In genomic region chr3:184636774-184637316, GRCh38 we compare ENCODE assay signal across 9 cellular contexts.
DNase-seq lines count a peak whose midpoint lies in the region; ATAC-seq and TF ChIP-seq lines count a peak whose summit lies in the region.
"Had no signal": no experiment of that assay in that cellular context is flagged by ENCODE, and none has a peak within 500 bp of the region (broad histone marks: within the 10 kb centered on the region; RNA-seq: fewer than 3 reads in every experiment).

No MANE protein-coding gene starts in this region.

- POLR2A ChIA-PET in MCF 10A (lab: Yijun Ruan, JAX): interaction anchor here (0.8 to 3.8 kb wide), 5 partner anchors 15 to 128 kb away, joined by 3 to 11 read pairs (median 3); no protein-coding TSS in a partner anchor

- H3K27me3 ChIP-seq in SJSA1 (replicated peaks) (no peaks in the 10 kb centered on the region), trophoblast cell (ENCODE audit: insufficient read depth, low read length) (no peaks in the 10 kb centered on the region)

- no peaks in the 10 kb centered on the region for H3K9me3 Mint-ChIP-seq in MCF 10A (ENCODE audit: unreplicated experiment)

- no peak overlapping the region for H2AK5ac ChIP-seq in trophoblast cell (ENCODE audit: low read length)

- H2BK5ac ChIP-seq in trophoblast cell (ENCODE audit: low read depth, low read length, poor library complexity): no peak overlapping the region

- peak overlapping the region; percentile 7 for H2BK12ac ChIP-seq in trophoblast cell (ENCODE audit: low read length)

- H3K27ac ChIP-seq in SJSA1 (no peak overlapping the region), trophoblast cell (ENCODE audit: low read depth, low read length) (peak overlapping the region; percentile 42), caudate nucleus (ENCODE audit: low read depth, low read length) (no peak overlapping the region)

- TF ChIP-seq CTCF in MCF 10A (IDR thresholded peaks at IDR 0.05; ENCODE audit: unreplicated experiment): no peak

- H3K4me3 ChIP-seq in SJSA1 (no peak overlapping the region), trophoblast cell (ENCODE audit: low read depth, low read length) (no peak overlapping the region)

- H3K36me3 ChIP-seq in SJSA1 (no peaks in the 10 kb centered on the region), trophoblast cell (ENCODE audit: control insufficient read depth in 1 of 2, insufficient read depth in 2 of 2, low read length in 2 of 2) (no peaks in the 10 kb centered on the region)

- H3K79me2 ChIP-seq in trophoblast cell (ENCODE audit: control insufficient read depth, insufficient read depth, low read length, poor library complexity): no peaks in the 10 kb centered on the region

- CTCF ChIA-PET in MCF 10A (lab: Yijun Ruan, JAX): interaction anchor here (0.6 to 1.4 kb wide), 5 partner anchors 16 to 283 kb away, joined by 3 to 5 read pairs (median 4); no protein-coding TSS in a partner anchor

- H3K4me1 ChIP-seq in SJSA1 (replicated peaks) (peaks cover 15% of the 10 kb centered on the region), trophoblast cell (ENCODE audit: control insufficient read depth in 1 of 2, insufficient read depth in 2 of 2, low read length in 2 of 2) (peaks cover 33 to 41% of the 10 kb centered on the region in 2 experiments)

- H3K18ac ChIP-seq in trophoblast cell (ENCODE audit: low read length): no peak overlapping the region

- no peak overlapping the region for H3K27ac Mint-ChIP-seq in MCF 10A (ENCODE audit: low read depth, unreplicated experiment)

- peaks cover 21% of the 10 kb centered on the region for H3K79me1 ChIP-seq in trophoblast cell (ENCODE audit: low read length)

- ATAC-seq in HG03342 (IDR thresholded peaks at IDR 0.05; ENCODE audit: unreplicated experiment): no peak
- ATAC-seq in GM19035 (IDR thresholded peaks at IDR 0.05; ENCODE audit: unreplicated experiment): no peak
- ATAC-seq: Right ventricle myocardium inferior had no signal

- no peak overlapping the region for H3K23ac ChIP-seq in trophoblast cell (ENCODE audit: low read length)

- H3K4me2 ChIP-seq in trophoblast cell (ENCODE audit: low read length): peak overlapping the region; percentile 8

- no CpG with 5 or more reads among the region's 2 CpGs for WGBS in trophoblast cell (ENCODE audit: extremely low coverage, insufficient coverage, insufficient read length)

- no peaks in the 10 kb centered on the region for H3K36me3 Mint-ChIP-seq in MCF 10A (ENCODE audit: insufficient read depth, unreplicated experiment)

- no peak overlapping the region for H3K14ac ChIP-seq in trophoblast cell (ENCODE audit: low read length)

- peak; percentile 69 for DNase-seq in GM03348 (ENCODE audit: low spot score)
- DNase-seq in SJSA1 (ENCODE audit: low read depth in 1 of 2, low spot score in 2 of 2): peak; percentile 73 to 78
- DNase-seq in MCF 10A (ENCODE audit: unreplicated experiment): peak; percentile 81
- peak; percentile 61 to 73 for DNase-seq in trophoblast cell
- DNase-seq in Ammon's horn (ENCODE audit: low spot score): no peak
- DNase-seq in caudate nucleus (lab: John Stamatoyannopoulos, UW): no peak

- no peaks in the 10 kb centered on the region for H3K9me3 ChIP-seq in SJSA1 (replicated peaks)
- H3K9me3 ChIP-seq in trophoblast cell (ENCODE audit: insufficient read depth, low read depth, low read length): no peaks in the 10 kb centered on the region

- H4K8ac ChIP-seq in trophoblast cell (ENCODE audit: low read depth, low read length): no peak overlapping the region

- no peak overlapping the region for H2AFZ ChIP-seq in trophoblast cell (ENCODE audit: insufficient read depth, low read length, poor library complexity)

- H3K4me3 Mint-ChIP-seq in MCF 10A (ENCODE audit: unreplicated experiment): no peak overlapping the region

- peaks cover 28% of the 10 kb centered on the region for H3K4me1 Mint-ChIP-seq in MCF 10A (ENCODE audit: insufficient read depth, unreplicated experiment)

- no peak overlapping the region for H4K12ac ChIP-seq in trophoblast cell (ENCODE audit: low read depth, low read length)

- no TSS peak for BruUV-seq in MCF 10A (replicated peaks; lab: Mats Ljungman, UMichigan)

- H2BK120ac ChIP-seq in trophoblast cell (ENCODE audit: insufficient read depth, low read length, poor library complexity): peak overlapping the region; percentile 5

- H4K91ac ChIP-seq in trophoblast cell (ENCODE audit: low read depth, low read length): no peak overlapping the region

- intact Hi-C loops in MCF 10A (cut with micrococcal nuclease): no loop called here

- no peak overlapping the region for H3K9ac ChIP-seq in trophoblast cell (ENCODE audit: low read length)

- H3K4ac ChIP-seq in trophoblast cell (ENCODE audit: low read depth, low read length): no peak overlapping the region

- H3K27me3 Mint-ChIP-seq in MCF 10A (ENCODE audit: insufficient read depth, unreplicated experiment): no peaks in the 10 kb centered on the region

Comparison
In these comparisons a context has a peak if more than half of its experiments do, and no peak if none do; other contexts are left out.
1. DNase-seq: peak in GM03348 (single experiment), SJSA1 (2 of 2), MCF 10A (single experiment) and trophoblast cell (2 of 2); none in Ammon's horn (single experiment) and caudate nucleus (0 of 61).